ENCODE assay signal across 25 cellular contexts in the genomic region with DNA sequence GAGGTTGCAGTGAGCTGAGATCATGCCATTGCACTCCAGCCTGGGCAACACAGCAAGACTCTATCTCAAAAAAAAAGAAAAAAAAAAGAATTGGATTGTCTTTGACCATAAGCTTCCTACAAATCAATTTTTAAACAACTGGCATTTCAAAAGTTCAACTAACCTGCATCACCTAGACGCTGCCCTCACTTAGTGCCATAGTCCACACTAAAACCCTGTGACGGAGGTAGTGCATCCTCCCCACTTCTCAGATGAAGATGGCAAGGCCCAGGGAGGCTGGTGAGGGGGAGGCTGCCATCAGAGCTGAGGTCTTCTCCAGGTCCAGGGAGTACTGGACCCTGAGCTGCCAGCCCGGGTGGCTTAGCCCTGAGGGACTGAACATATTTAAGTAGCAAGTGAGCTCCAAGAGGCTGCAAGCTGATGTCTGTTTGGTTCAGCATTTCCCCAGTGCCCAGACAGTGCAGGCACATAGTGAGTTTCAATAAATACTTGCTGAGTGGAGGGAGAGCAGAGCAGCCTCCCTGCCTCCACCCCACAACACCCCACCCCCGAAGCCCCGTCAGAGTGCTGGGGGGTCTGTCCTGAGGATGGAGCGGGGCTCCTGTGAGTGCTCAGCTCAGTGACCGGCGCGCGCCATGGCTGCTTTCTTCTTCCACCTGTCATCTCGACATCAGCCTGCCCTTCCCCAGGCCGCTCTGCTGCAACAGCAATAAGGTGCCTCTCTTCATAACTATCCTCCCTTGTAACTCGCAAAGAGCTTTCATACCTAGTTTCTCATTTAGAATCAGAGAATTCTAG. TPM values are rescaled to one million over a fixed set of nuclear protein-coding genes. Genes with fewer than 3 reads are reported as not detected.
DNase-seq lines count a peak whose midpoint lies in the region; ATAC-seq and TF ChIP-seq lines count a peak whose summit lies in the region.
"Had no signal": no experiment of that assay in that cellular context is flagged by ENCODE, and none has a peak within 500 bp of the region (broad histone marks: within the 10 kb centered on the region; RNA-seq: fewer than 3 reads in every experiment).

No MANE protein-coding gene starts in this region.

- TF ChIP-seq POLR2A in right lobe of liver (IDR thresholded peaks at IDR 0.05) (no peak), sigmoid colon (IDR thresholded peaks at IDR 0.05) (no peak)

- H3K27ac ChIP-seq in SJSA1 = peak overlapping the region; percentile 85
- peak overlapping the region in 1 of 3 donors; percentile 90 for H3K27ac ChIP-seq in right lobe of liver
- H3K27ac ChIP-seq in sigmoid colon = peak overlapping the region; percentile 37 to 74 (median 57)

- H3K4me3 ChIP-seq in SJSA1 = no peak overlapping the region
- H3K4me3 ChIP-seq in right lobe of liver = no peak overlapping the region
- no peak overlapping the region for H3K4me3 ChIP-seq in sigmoid colon
- H3K4me3 ChIP-seq: hepatocyte, lung had no signal

- H3K4me1 Mint-ChIP-seq in Calu3 (ENCODE audit: low read depth, unreplicated experiment) = peaks cover 48% of the 10 kb centered on the region
- H3K4me1 Mint-ChIP-seq: CD4-positive, CD25-positive, alpha-beta regulatory T cell; immature natural killer cell had no signal

- H3K4me3 Mint-ChIP-seq in Calu3 (ENCODE audit: low read depth, unreplicated experiment) = no peak overlapping the region
- H3K4me3 Mint-ChIP-seq: activated CD8-positive, alpha-beta memory T cell treated with anti-CD3 and anti-CD28 coated beads, Interleukin-2, amount 10 ng/mL, durations not matched to agents 7 days and 5 days; activated T-helper 1 cell treated with anti-CD3 and anti-CD28 coated beads, Interleukin-12 subunit alpha, Interleukin-12 subunit beta, Interleukin-2, Interleukin-4 antibody, amounts not matched to agents 30 ng/mL and 10 ng/mL and 1 ng/mL, durations not matched to agents 14 hours and 24 hours and 36 hours; CD4-positive, CD25-positive, alpha-beta regulatory T cell; immature natural killer cell; stimulated activated naive CD8-positive, alpha-beta T cell treated with anti-CD3 and anti-CD28 coated beads, Interleukin-15, amount 100 ng/mL, for 72 hours had no signal

- H3K4me1 ChIP-seq in SJSA1 (replicated peaks) (peaks cover 73% of the 10 kb centered on the region), right lobe of liver (peaks cover 0 to 67% (median 12%) of the 10 kb centered on the region in 4 donors), sigmoid colon (peaks cover 0 to 42% (median 7%) of the 10 kb centered on the region in 4 donors)

- H3K9me3 Mint-ChIP-seq in Calu3 (ENCODE audit: low read depth, unreplicated experiment) = no peaks in the 10 kb centered on the region
- H3K9me3 Mint-ChIP-seq: activated T-helper 1 cell treated with anti-CD3 and anti-CD28 coated beads, Interleukin-12 subunit alpha, Interleukin-12 subunit beta, Interleukin-2, Interleukin-4 antibody, amounts not matched to agents 30 ng/mL and 10 ng/mL and 1 ng/mL, durations not matched to agents 14 hours and 24 hours and 36 hours had no signal

- H3K36me3 Mint-ChIP-seq in Calu3 (ENCODE audit: insufficient read depth, unreplicated experiment) = peaks cover 10% of the 10 kb centered on the region
- H3K36me3 Mint-ChIP-seq: CD4-positive, CD25-positive, alpha-beta regulatory T cell; immature natural killer cell had no signal

- H3K27me3 ChIP-seq in SJSA1 (replicated peaks) (no peaks in the 10 kb centered on the region), right lobe of liver (no peaks in the 10 kb centered on the region), sigmoid colon (no peaks in the 10 kb centered on the region)
- H3K27me3 ChIP-seq: foreskin keratinocyte, hepatocyte had no signal

- 76% methylated on average over 6 of the region's 13 CpGs for WGBS in right lobe of liver (ENCODE audit: insufficient coverage, low coverage, low lambda C conversion rate, missing lambda C conversion rate)
- 91 to 95% methylated on average over 13 of the region's 13 CpGs for WGBS in sigmoid colon, 2 donors

- H3K36me3 ChIP-seq in SJSA1 (peaks cover 4% of the 10 kb centered on the region; the same call in 1 of the 2 replicates), right lobe of liver (no peaks in the 10 kb centered on the region), sigmoid colon (no peaks in the 10 kb centered on the region)

- peak overlapping the region; percentile 5 for H3K27ac Mint-ChIP-seq in Calu3 (ENCODE audit: unreplicated experiment)
- H3K27ac Mint-ChIP-seq: activated CD8-positive, alpha-beta memory T cell treated with anti-CD3 and anti-CD28 coated beads, Interleukin-2, amount 10 ng/mL, durations not matched to agents 7 days and 5 days; activated T-helper 1 cell treated with anti-CD3 and anti-CD28 coated beads, Interleukin-12 subunit alpha, Interleukin-12 subunit beta, Interleukin-2, Interleukin-4 antibody, amounts not matched to agents 30 ng/mL and 10 ng/mL and 1 ng/mL, durations not matched to agents 14 hours and 24 hours and 36 hours; CD4-positive, CD25-positive, alpha-beta regulatory T cell; immature natural killer cell had no signal

- no peak for TF ChIP-seq CTCF in Calu3 (IDR thresholded peaks at IDR 0.05; ENCODE audit: unreplicated experiment)
- no peak for TF ChIP-seq CTCF in right lobe of liver (IDR thresholded peaks at IDR 0.05)
- TF ChIP-seq CTCF in sigmoid colon (IDR thresholded peaks at IDR 0.05) = no peak

- DNase-seq in Calu3 (no peak), SJSA1 (ENCODE audit: low read depth in 1 of 2, low spot score in 2 of 2) (no peak), right lobe of liver (no peak), sigmoid colon (no peak), NOMO-1 treated with DMSO at 0.1 percent for 48 hours (lab: John Stamatoyannopoulos, UW; ENCODE audit: unreplicated experiment) (no peak), NCI-H2196 (lab: John Stamatoyannopoulos, UW; ENCODE audit: unreplicated experiment) (no peak), NCI-H82 treated with DMSO at 0.1 percent for 48 hours (lab: John Stamatoyannopoulos, UW; ENCODE audit: unreplicated experiment) (no peak), NCI-H2107 treated with DMSO at 0.1 percent for 48 hours (lab: John Stamatoyannopoulos, UW; ENCODE audit: unreplicated experiment) (no peak)
- DNase-seq: activated CD4-positive, alpha-beta T cell treated with anti-CD3 and anti-CD28 coated beads for 48 hours; activated CD8-positive, alpha-beta memory T cell treated with anti-CD3 and anti-CD28 coated beads, Interleukin-2, amount 10 ng/mL, durations not matched to agents 7 days and 5 days; activated naive CD4-positive, alpha-beta T cell treated with anti-CD3 and anti-CD28 coated beads, Interleukin-2, amount 50 U/mL, for 16 hours; anterior cingulate cortex; CD4-positive, CD25-positive, alpha-beta regulatory T cell; central memory CD4-positive, alpha-beta T cell; foreskin keratinocyte; immature natural killer cell; Karpas-422; NCI-H2029; NCI-H82; stimulated activated CD4-positive, alpha-beta T cell treated with anti-CD3 and anti-CD28 coated beads, Interleukin-12 subunit alpha, Interleukin-12 subunit beta, amount 100 ng/mL, for 4 hours; stimulated activated naive CD8-positive, alpha-beta T cell treated with anti-CD3 and anti-CD28 coated beads, Interleukin-15, amount 100 ng/mL, for 72 hours; T-helper 2 cell had no signal

- no peak for TF ChIP-seq EP300 in sigmoid colon (IDR thresholded peaks at IDR 0.05)

- no peaks in the 10 kb centered on the region for H3K27me3 Mint-ChIP-seq in Calu3 (ENCODE audit: unreplicated experiment)

- CTCF ChIA-PET in Calu3 (lab: Charles Lee) = interaction anchor here (0.7 to 1.5 kb wide), 4 partner anchors 9 to 625 kb away, joined by 3 to 4 read pairs (median 3); no protein-coding TSS in a partner anchor

- BruUV-seq in Calu3 (replicated peaks; lab: Mats Ljungman, UMichigan) = no TSS peak

- intact Hi-C loops in Calu3 (cut with micrococcal nuclease; ENCODE audit: unreplicated experiment) (loop anchor here (5.0 kb wide), 1 partner anchor 77 kb away; no protein-coding TSS in a partner anchor), right lobe of liver (cut with DNase I) (loop anchor here in 1 of 2 donors (10.0 kb wide), 1 partner anchor 45 kb away; no protein-coding TSS in a partner anchor), sigmoid colon (cut with DNase I) (no loop called here)

- H3K9me3 ChIP-seq in SJSA1 (replicated peaks) (no peaks in the 10 kb centered on the region), right lobe of liver (no peaks in the 10 kb centered on the region), sigmoid colon (peaks cover 0 to 4% (median 0%) of the 10 kb centered on the region in 4 donors)

- peak in 3 of 4 donors; percentile 18 to 51 (median 22) for ATAC-seq in right lobe of liver
- ATAC-seq: activated CD8-positive, alpha-beta memory T cell treated with anti-CD3 and anti-CD28 coated beads, Interleukin-2, amount 10 ng/mL, durations not matched to agents 7 days and 5 days; stimulated activated naive CD8-positive, alpha-beta T cell treated with anti-CD3 and anti-CD28 coated beads, Interleukin-15, amount 100 ng/mL, for 72 hours had no signal

RNA-seq across cellular contexts. Expression of gene MGLL, which starts 52.8 kb away (rescaled TPM):
- 42.4 and 55.2 TPM in 2 replicates for total RNA-seq in Calu3 (2022)
- 31.9 and 47.7 TPM in 2 replicates for total RNA-seq in SJSA1 (2014; rRNA removed; shearing (Covaris generic))
- 100 to 1,000 TPM in 5 of 6 experiments, 10 to 100 TPM in 1; 97.0 to 168 (median 115) TPM for total RNA-seq in right lobe of liver
- total RNA-seq in sigmoid colon = 10 to 100 TPM; 24.7 to 46.8 (median 35.5) TPM
- polyA plus RNA-seq in sigmoid colon = 100 to 1,000 TPM; 110 to 220 (median 142) TPM
